ENCODE assay signal across 13 cellular contexts in genomic region chr11:111633756-111634362, GRCh38. TPM values are rescaled to one million over a fixed set of nuclear protein-coding genes. Genes with fewer than 3 reads are reported as not detected.
DNase-seq lines count a peak whose midpoint lies in the region; FAIRE-seq and TF ChIP-seq lines count a peak whose summit lies in the region.
"Had no signal": no experiment of that assay in that cellular context is flagged by ENCODE, and none has a peak within 500 bp of the region (broad histone marks: within the 10 kb centered on the region; RNA-seq: fewer than 3 reads in every experiment).

No MANE protein-coding gene starts in this region.

- H3K9ac ChIP-seq in smooth muscle cell (ENCODE audit: low read depth): no peak overlapping the region

- no peak for TF ChIP-seq CTCF in esophagus muscularis mucosa (IDR thresholded peaks at IDR 0.05)
- TF ChIP-seq CTCF in smooth muscle cell (IDR thresholded peaks at IDR 0.05; ENCODE audit: borderline replicate concordance, insufficient read depth, poor library complexity, severe bottlenecking): no peak
- no peak for TF ChIP-seq CTCF in ascending aorta (IDR thresholded peaks at IDR 0.05)
- no peak for TF ChIP-seq CTCF in BE2C (IDR thresholded peaks at IDR 0.05; ENCODE audit: low read depth, low read length)

- H3K4me3 ChIP-seq in esophagus muscularis mucosa (no peak overlapping the region), smooth muscle cell (no peak overlapping the region), ascending aorta (no peak overlapping the region), BE2C (ENCODE audit: low read depth, low read length) (no peak overlapping the region; the same call in 1 of the 2 replicates)
- H3K4me3 ChIP-seq: left lung had no signal

- no peak overlapping the region for H2AFZ ChIP-seq in smooth muscle cell (ENCODE audit: low read depth)

- H3K27me3 ChIP-seq in esophagus muscularis mucosa: no peaks in the 10 kb centered on the region
- H3K27me3 ChIP-seq in smooth muscle cell (ENCODE audit: low read depth): no peaks in the 10 kb centered on the region
- no peaks in the 10 kb centered on the region for H3K27me3 ChIP-seq in ascending aorta
- no peaks in the 10 kb centered on the region for H3K27me3 ChIP-seq in BE2C
- H3K27me3 ChIP-seq: left lung had no signal

- DNase-seq in DMS 273 (lab: John Stamatoyannopoulos, UW; ENCODE audit: unreplicated experiment) (peak; percentile 10), DMS 273 treated with DMSO at 0.1 percent for 48 hours (lab: John Stamatoyannopoulos, UW) (no peak), RCC 7860 (ENCODE audit: low spot score) (peak; percentile 17), esophagus muscularis mucosa (ENCODE audit: extremely low spot score) (no peak), smooth muscle cell (lab: John Stamatoyannopoulos, UW; ENCODE audit: unreplicated experiment) (no peak), ascending aorta (ENCODE audit: low spot score in 2 of 2) (no peak), BE2C (no peak), NCI-H2107 treated with DMSO at 0.1 percent for 48 hours (lab: John Stamatoyannopoulos, UW; ENCODE audit: unreplicated experiment) (no peak)
- DNase-seq: 8988T, activated B cell treated with CpG ODN at 0.5 μM for 24 hours, left lung, NCI-H187 treated with DMSO at 0.1 percent for 48 hours had no signal

- H4K20me1 ChIP-seq in smooth muscle cell (ENCODE audit: low read depth): peaks cover 33% of the 10 kb centered on the region

- WGBS in esophagus muscularis mucosa: 49% methylated on average over 3 of the region's 3 CpGs
- WGBS in smooth muscle cell (ENCODE audit: low lambda C conversion rate): 71% methylated on average over 3 of the region's 3 CpGs

- peaks cover 31 to 56% (median 42%) of the 10 kb centered on the region in 4 donors for H3K4me1 ChIP-seq in esophagus muscularis mucosa
- H3K4me1 ChIP-seq in smooth muscle cell (ENCODE audit: low read depth): peaks cover 50% of the 10 kb centered on the region
- H3K4me1 ChIP-seq in ascending aorta: peaks cover 0 to 5% of the 10 kb centered on the region in 2 donors
- H3K4me1 ChIP-seq in BE2C: peaks cover 47% of the 10 kb centered on the region

- H3K27ac ChIP-seq in esophagus muscularis mucosa (replicated peaks in 1 of 4) (peak overlapping the region; percentile 6 to 76 (median 49)), smooth muscle cell (ENCODE audit: low read depth) (peak overlapping the region; percentile 17), ascending aorta (peak overlapping the region in 1 of 2 donors; percentile 51)

- H3F3A ChIP-seq in smooth muscle cell (ENCODE audit: low read depth): peaks cover 29% of the 10 kb centered on the region

- H3K36me3 ChIP-seq in esophagus muscularis mucosa (no peaks in the 10 kb centered on the region), smooth muscle cell (ENCODE audit: low read depth) (no peaks in the 10 kb centered on the region), ascending aorta (no peaks in the 10 kb centered on the region), BE2C (no peaks in the 10 kb centered on the region)
- H3K36me3 ChIP-seq: left lung had no signal

- intact Hi-C loops in esophagus muscularis mucosa (cut with DNase I): no loop called here
- intact Hi-C loops in ascending aorta (cut with DNase I): no loop called here

- no peak for TF ChIP-seq EP300 in esophagus muscularis mucosa (IDR thresholded peaks at IDR 0.05)

- peak; percentile 66 for FAIRE-seq in RCC 7860 (lab: Jason Lieb, UNC)
- FAIRE-seq: colon had no signal

- no peaks in the 10 kb centered on the region for H3K9me3 ChIP-seq in esophagus muscularis mucosa
- no peaks in the 10 kb centered on the region for H3K9me3 ChIP-seq in smooth muscle cell (replicated peaks; ENCODE audit: low read depth)
- H3K9me3 ChIP-seq in ascending aorta: no peaks in the 10 kb centered on the region
- no peaks in the 10 kb centered on the region for H3K9me3 ChIP-seq in BE2C
- H3K9me3 ChIP-seq: left lung had no signal

- TF ChIP-seq POLR2A in esophagus muscularis mucosa (IDR thresholded peaks at IDR 0.05; ENCODE audit: low read depth): no peak

- H3K4me2 ChIP-seq in smooth muscle cell: no peak overlapping the region

- H3K79me2 ChIP-seq in smooth muscle cell (ENCODE audit: low read depth): peaks cover 17% of the 10 kb centered on the region

RNA-seq across cellular contexts. Expression of gene SIK2, which starts 31.6 kb away (rescaled TPM):
- total RNA-seq in esophagus muscularis mucosa: 10 to 100 TPM; 14.5 to 22.1 (median 17.4) TPM
- total RNA-seq in smooth muscle cell: 12.5 and 14.1 TPM in 2 replicates
- polyA plus RNA-seq in smooth muscle cell: 1.9 and 2.4 TPM in 2 replicates
- total RNA-seq in ascending aorta: 8.2 TPM
- polyA plus RNA-seq in BE2C (2012; ENCODE audit: insufficient read depth, insufficient read length, low read depth): 9.6 TPM

Comparison
In these comparisons a context has a peak if more than half of its experiments do, and no peak if none do; other contexts are left out.
1. DNase-seq: peak in DMS 273 (single experiment) and RCC 7860 (single experiment); none in DMS 273 treated with DMSO at 0.1 percent for 48 hours (single experiment), esophagus muscularis mucosa (single experiment), smooth muscle cell (single experiment), ascending aorta (0 of 2), BE2C (single experiment) and NCI-H2107 treated with DMSO at 0.1 percent for 48 hours (single experiment).